Comparison of ENCODE assay signal across 11 cellular contexts in the genomic region with DNA sequence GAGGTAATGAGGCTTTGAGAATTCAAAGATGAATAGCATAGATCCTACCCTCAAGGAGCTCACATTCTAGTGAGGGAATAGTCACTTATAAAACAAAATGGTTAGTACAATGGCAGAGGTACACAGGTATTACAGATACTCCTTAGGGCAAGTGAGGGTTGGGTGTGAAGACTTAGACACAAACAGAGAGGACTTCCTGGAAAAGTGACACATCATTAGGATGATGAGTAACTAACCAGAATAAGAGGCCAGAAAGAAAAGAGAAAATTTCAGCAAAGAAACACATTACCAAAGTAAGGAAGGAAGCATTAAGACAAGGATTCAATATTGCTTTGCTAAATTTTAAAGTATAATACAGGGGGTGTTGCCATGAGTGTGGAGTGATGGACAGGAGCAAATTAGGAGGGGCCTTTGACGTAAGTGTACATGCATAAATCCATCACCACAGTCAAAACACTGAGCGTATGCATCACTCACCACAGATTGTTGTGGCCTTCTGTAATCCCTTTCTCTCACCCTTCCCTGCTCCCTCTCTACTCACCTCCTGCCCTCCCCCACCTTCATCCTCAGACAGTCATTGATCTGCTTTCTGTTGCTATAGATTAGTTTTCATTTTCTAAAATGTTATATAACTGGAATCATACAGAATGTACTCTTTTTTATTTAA. TPM values are rescaled to one million over a fixed set of nuclear protein-coding genes. Genes with fewer than 3 reads are reported as not detected.
A peak's percentile ranks its signal among the peaks of the same experiment; 100 is the strongest.
DNase-seq lines count a peak whose midpoint lies in the region; ATAC-seq and TF ChIP-seq lines count a peak whose summit lies in the region.
"Had no signal": no experiment of that assay in that cellular context is flagged by ENCODE, and none has a peak within 500 bp of the region (broad histone marks: within the 10 kb centered on the region; RNA-seq: fewer than 3 reads in every experiment).

No MANE protein-coding gene starts in this region.

- H3K27me3 Mint-ChIP-seq in HFFc6 (ENCODE audit: insufficient read depth), result no peaks in the 10 kb centered on the region; the same call in 1 of the 2 replicates

- peak; percentile 18 for ATAC-seq in HG03097 (IDR thresholded peaks at IDR 0.05; ENCODE audit: low FRiP score, unreplicated experiment)
- ATAC-seq in left lung, result peak; percentile 17
- ATAC-seq: Right ventricle myocardium inferior had no signal

- no peaks in the 10 kb centered on the region for H3K27me3 ChIP-seq in WERI-Rb-1 (ENCODE audit: insufficient read depth, low read depth, severe bottlenecking)
- no peaks in the 10 kb centered on the region for H3K27me3 ChIP-seq in left lung

- no peak overlapping the region for H3K4me3 Mint-ChIP-seq in HFFc6

- H3K27ac ChIP-seq in WERI-Rb-1, result no peak overlapping the region
- H3K27ac ChIP-seq in left lung, result peak overlapping the region; percentile 17 to 81

- DNase-seq in ELR (ENCODE audit: low read depth) (peak; percentile 39), WERI-Rb-1 (peak; percentile 12), left lung (no peak), HFFc6 (no peak), DMS79 (lab: John Stamatoyannopoulos, UW) (no peak), DMS79 treated with DMSO at 0.1 percent for 48 hours (lab: John Stamatoyannopoulos, UW) (no peak), NCI-H446 (lab: John Stamatoyannopoulos, UW) (no peak)

- H3K4me1 Mint-ChIP-seq in HFFc6 (ENCODE audit: low read depth), result no peaks in the 10 kb centered on the region

- H3K4me3 ChIP-seq in WERI-Rb-1 (ENCODE audit: low read depth, low read length) (no peak overlapping the region), left lung (peak overlapping the region in 1 of 2 donors; percentile 13)
- H3K4me3 ChIP-seq: lung had no signal

- no peaks in the 10 kb centered on the region for H3K36me3 Mint-ChIP-seq in HFFc6 (ENCODE audit: low read depth)

- H3K27ac Mint-ChIP-seq in HFFc6, result no peak overlapping the region

- H3K4me1 ChIP-seq in left lung, result peaks cover 0 to 84% of the 10 kb centered on the region in 2 donors

- intact Hi-C loops in left lung (cut with DNase I), result no loop called here

- no peaks in the 10 kb centered on the region for H3K9me3 ChIP-seq in WERI-Rb-1 (ENCODE audit: severe bottlenecking)
- no peaks in the 10 kb centered on the region for H3K9me3 ChIP-seq in left lung

- no peaks in the 10 kb centered on the region for H3K36me3 ChIP-seq in WERI-Rb-1
- no peaks in the 10 kb centered on the region for H3K36me3 ChIP-seq in left lung

- no peaks in the 10 kb centered on the region for H3K9me3 Mint-ChIP-seq in HFFc6

- TF ChIP-seq CTCF in WERI-Rb-1 (IDR thresholded peaks at IDR 0.05; ENCODE audit: low read depth, low read length) (no peak), left lung (IDR thresholded peaks at IDR 0.05) (no peak), HFFc6 (IDR thresholded peaks at IDR 0.05) (no peak)

RNA-seq across cellular contexts. Expression of a gene that starts 7.9 kb away (rescaled TPM):
- total RNA-seq in left lung, result 100 to 1,000 TPM in 1 of 2 donors, 10 to 100 TPM in 1; 83.5 to 261 TPM
- total RNA-seq in HFFc6 (2021; fragmentation: NEBNext Ultra II Directional; extraction: Animal tissue kit (Norgen Biotek cat#: 25700)), result not detected
- total RNA-seq: dermis microvascular lymphatic vessel endothelial cell had no signal

Comparison
In these comparisons a context has a peak if more than half of its experiments do, and no peak if none do; other contexts are left out.
1. DNase-seq: peak in ELR (single experiment) and WERI-Rb-1 (single experiment); none in left lung (0 of 2), HFFc6 (single experiment), DMS79 (single experiment), DMS79 treated with DMSO at 0.1 percent for 48 hours (single experiment) and NCI-H446 (0 of 2).
2. RNA of a gene that starts 7.9 kb away (total RNA-seq): 83.5 to 261 TPM in left lung; not detected in HFFc6; every median in the first group is over 10 times any median in the second.